Comparison of ENCODE assay signal across 17 cellular contexts in the genomic region with DNA sequence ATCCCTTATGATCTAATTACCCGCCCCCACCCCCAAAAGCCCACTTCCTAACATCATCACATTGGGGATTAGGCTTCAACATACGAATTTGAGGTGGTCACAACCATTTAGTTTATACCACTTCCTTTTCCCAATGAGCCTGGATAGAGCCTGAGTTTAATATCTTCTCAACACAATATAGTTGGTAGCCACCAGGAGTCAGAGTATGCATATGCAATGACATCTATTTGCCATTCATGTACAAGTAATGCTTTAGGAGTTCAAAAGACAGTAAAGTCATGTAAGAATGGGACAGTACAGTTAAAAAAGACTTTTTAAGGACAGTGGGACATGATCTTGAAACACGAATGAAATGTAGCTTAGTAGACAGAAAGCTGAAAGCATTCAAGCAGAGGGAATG.
DNase-seq lines count a peak whose midpoint lies in the region; ATAC-seq and TF ChIP-seq lines count a peak whose summit lies in the region.
"Had no signal": no experiment of that assay in that cellular context is flagged by ENCODE, and none has a peak within 500 bp of the region (broad histone marks: within the 10 kb centered on the region; RNA-seq: fewer than 3 reads in every experiment).

No MANE protein-coding gene starts in this region.

- POLR2A ChIA-PET in HCT116 (lab: Charles Lee): no interaction called here

- H3K4me2 ChIP-seq in HCT116 (ENCODE audit: low read length): no peak overlapping the region

- H3K9ac ChIP-seq in HCT116 (ENCODE audit: low read length): no peak overlapping the region
- H3K9ac ChIP-seq in adipocyte (ENCODE audit: low read length): no peak overlapping the region

- no peaks in the 10 kb centered on the region for H3K4me1 ChIP-seq in HCT116 (ENCODE audit: control insufficient read depth in 1 of 2, insufficient read depth in 2 of 2, low read length in 2 of 2)
- H3K4me1 ChIP-seq in adipocyte (ENCODE audit: control insufficient read depth, insufficient read depth, low read length): no peaks in the 10 kb centered on the region
- H3K4me1 ChIP-seq in sigmoid colon: no peaks in the 10 kb centered on the region

- no peak for ATAC-seq in HCT116
- ATAC-seq: natural killer cell treated with Interleukin-12 subunit alpha and Interleukin-12 subunit beta and Interleukin-15 and Interleukin-18, amount 100 ng/mL, for 72 hours had no signal

- CTCF ChIA-PET in HCT116 (lab: Charles Lee): no interaction called here

- H3K4me3 ChIP-seq in HCT116 (replicated peaks in 1 of 2; ENCODE audit: low read depth in 1 of 2, low read length in 2 of 2) (no peak overlapping the region), adipocyte (ENCODE audit: low read length) (no peak overlapping the region), fibroblast of the aortic adventitia (ENCODE audit: low read depth, low read length) (no peak overlapping the region), sigmoid colon (no peak overlapping the region)
- H3K4me3 ChIP-seq: lung had no signal

- intact Hi-C loops in HCT116 (cut with micrococcal nuclease) (loop anchor here (5.0 kb wide), 1 partner anchor 110 kb away; no protein-coding TSS in a partner anchor), sigmoid colon (cut with DNase I) (no loop called here)

- H3K27ac ChIP-seq in HCT116 (ENCODE audit: low read depth, low read length) (no peak overlapping the region), sigmoid colon (no peak overlapping the region)
- H3K27ac ChIP-seq: RWPE1 had no signal

- no peaks in the 10 kb centered on the region for H3K79me2 ChIP-seq in HCT116 (ENCODE audit: insufficient read depth, low read length)

- no peak for TF ChIP-seq POLR2A in HCT116 (IDR thresholded peaks at IDR 0.05; ENCODE audit: borderline replicate concordance, extremely low read depth, insufficient read depth, insufficient read length)
- TF ChIP-seq POLR2A in sigmoid colon (IDR thresholded peaks at IDR 0.05): no peak

- WGBS in sigmoid colon, 2 donors: 55 to 71% methylated on average over 3 of the region's 3 CpGs

- no peak overlapping the region for H2AFZ ChIP-seq in HCT116 (ENCODE audit: low read depth, low read length, poor library complexity, severe bottlenecking)

- H3K9me2 ChIP-seq in HCT116 (ENCODE audit: insufficient read depth): no peaks in the 10 kb centered on the region

- no TSS peak for BruUV-seq in HCT116 (replicated peaks; lab: Mats Ljungman, UMichigan)

- RAD21 ChIA-PET in HCT116 (lab: Charles Lee; ENCODE audit: low non-redundant PET in 1 of 2, low total read pairs in 2 of 2, uncharacterized antibody in 2 of 2, unreplicated experiment in 2 of 2): no interaction called here

- no peaks in the 10 kb centered on the region for H3K9me3 ChIP-seq in HCT116 (ENCODE audit: control insufficient read depth in 1 of 2, insufficient read depth in 1 of 2, low read depth in 1 of 2, low read length in 2 of 2)
- peaks cover 10% of the 10 kb centered on the region for H3K9me3 ChIP-seq in adipocyte (ENCODE audit: control insufficient read depth, low read length)
- no peaks in the 10 kb centered on the region for H3K9me3 ChIP-seq in sigmoid colon

- TF ChIP-seq CTCF in HCT116 (IDR thresholded peaks at IDR 0.05 in 2 of 3, conservative IDR thresholded peaks at IDR 0.05 in 1 of 3; ENCODE audit: borderline replicate concordance in 1 of 3, insufficient read depth in 1 of 3, low read depth in 2 of 3, low read length in 2 of 3) (peak in 2 of 3 experiments; percentile 5 to 24; a peak in 2 of 6 replicates), fibroblast of the aortic adventitia (IDR thresholded peaks at IDR 0.05; ENCODE audit: insufficient read depth, low read length) (peak; percentile 24), sigmoid colon (IDR thresholded peaks at IDR 0.05) (no peak)

- TF ChIP-seq RAD21 in HCT116 (IDR thresholded peaks at IDR 0.05; ENCODE audit: low read depth): peak; percentile 30; the same call in 1 of the 2 replicates

- no peaks in the 10 kb centered on the region for H4K20me1 ChIP-seq in HCT116 (ENCODE audit: insufficient read depth)

- peaks cover 8% of the 10 kb centered on the region for H3K27me3 ChIP-seq in HCT116 (ENCODE audit: insufficient read depth, low read length)
- H3K27me3 ChIP-seq in adipocyte (replicated peaks; ENCODE audit: control insufficient read depth, insufficient read depth, low read length): no peaks in the 10 kb centered on the region
- H3K27me3 ChIP-seq in sigmoid colon: no peaks in the 10 kb centered on the region

- no peaks in the 10 kb centered on the region for H3K36me3 ChIP-seq in HCT116 (ENCODE audit: control insufficient read depth in 1 of 2, insufficient read depth in 2 of 2, low read length in 2 of 2)
- H3K36me3 ChIP-seq in adipocyte (ENCODE audit: control insufficient read depth, insufficient read depth, low read length, severe bottlenecking): no peaks in the 10 kb centered on the region
- no peaks in the 10 kb centered on the region for H3K36me3 ChIP-seq in sigmoid colon

- TF ChIP-seq EP300 in sigmoid colon (IDR thresholded peaks at IDR 0.05): no peak

- DNase-seq in AG08395 (ENCODE audit: low spot score) (peak; percentile 53), HCT116 (ENCODE audit: low read depth, low spot score) (no peak), adipocyte (ENCODE audit: low read depth) (peak; percentile 11), fibroblast of the aortic adventitia (ENCODE audit: low read depth) (peak; percentile 50), middle frontal gyrus (ENCODE audit: extremely low spot score, low spot score) (no peak), NCI-H345 (lab: John Stamatoyannopoulos, UW) (no peak), A172 (ENCODE audit: low spot score) (no peak), sigmoid colon (no peak)
- DNase-seq: activated CD4-positive, CD25-positive, alpha-beta regulatory T cell; anterior cingulate cortex; C1 segment of cervical spinal cord; DMS53; NCI-H1930; NCI-H526 had no signal

TF ChIP-seq in HCT116, 20 proteins besides CTCF, POLR2A, EP300 and RAD21:
- TF ChIP-seq, protein P1, sequence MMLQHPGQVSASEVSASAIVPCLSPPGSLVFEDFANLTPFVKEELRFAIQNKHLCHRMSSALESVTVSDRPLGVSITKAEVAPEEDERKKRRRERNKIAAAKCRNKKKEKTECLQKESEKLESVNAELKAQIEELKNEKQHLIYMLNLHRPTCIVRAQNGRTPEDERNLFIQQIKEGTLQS (IDR thresholded peaks at IDR 0.05): no peak
- no peak for TF ChIP-seq SP1 (IDR thresholded peaks at IDR 0.05; ENCODE audit: low read depth)

Comparison
In these comparisons a context has a peak if more than half of its experiments do, and no peak if none do; other contexts are left out.
1. DNase-seq: peak in AG08395 (single experiment), adipocyte (single experiment) and fibroblast of the aortic adventitia (single experiment); none in HCT116 (single experiment), middle frontal gyrus (single experiment), NCI-H345 (single experiment), A172 (single experiment) and sigmoid colon (single experiment).
2. CTCF ChIP-seq: peak in HCT116 (2 of 3) and fibroblast of the aortic adventitia (single experiment); none in sigmoid colon (0 of 4).